16 cellular contexts compared by ENCODE assay signal in the genomic region with DNA sequence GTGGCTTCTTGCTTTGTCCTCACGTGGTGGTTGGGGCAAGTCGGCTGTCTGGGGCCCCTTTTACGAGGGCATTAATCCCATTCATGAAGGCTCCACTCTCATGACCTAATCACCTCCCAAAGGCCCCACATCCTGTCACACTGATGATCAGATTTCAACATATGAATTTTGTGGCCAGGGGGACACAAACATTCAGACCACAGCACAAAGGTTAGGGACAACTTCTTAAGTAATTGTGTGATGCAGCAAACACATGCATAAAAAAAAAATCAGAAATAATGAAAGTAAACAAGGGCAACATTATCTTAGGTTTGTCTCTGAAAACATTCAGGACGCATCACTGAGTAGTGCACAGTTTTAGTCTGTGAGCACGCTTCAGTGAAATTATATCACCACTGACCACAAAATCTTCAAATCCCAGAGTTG. TPM values are rescaled to one million over a fixed set of nuclear protein-coding genes. Genes with fewer than 3 reads are reported as not detected.
DNase-seq lines count a peak whose midpoint lies in the region; ATAC-seq and TF ChIP-seq lines count a peak whose summit lies in the region.
"Had no signal": no experiment of that assay in that cellular context is flagged by ENCODE, and none has a peak within 500 bp of the region (broad histone marks: within the 10 kb centered on the region; RNA-seq: fewer than 3 reads in every experiment).

No MANE protein-coding gene starts in this region.

- TF ChIP-seq POLR2A in breast epithelium (IDR thresholded peaks at IDR 0.05), result no peak

- intact Hi-C loops in breast epithelium (cut with DNase I; ENCODE audit: low total_unique reads), result no loop called here

- H3K4me3 ChIP-seq in breast epithelium, result no peak overlapping the region
- H3K4me3 ChIP-seq: hepatocyte, PC-9, thoracic aorta had no signal

- H3K9me3 ChIP-seq in breast epithelium, result no peaks in the 10 kb centered on the region
- H3K9me3 ChIP-seq: thoracic aorta had no signal

- H3K4me1 ChIP-seq in breast epithelium, result no peaks in the 10 kb centered on the region

- H3K27me3 ChIP-seq in breast epithelium, result no peaks in the 10 kb centered on the region
- H3K27me3 ChIP-seq: hepatocyte had no signal

- H3K27ac ChIP-seq in breast epithelium, result no peak overlapping the region
- H3K27ac ChIP-seq: hepatocyte, PC-9, thoracic aorta had no signal

- no peaks in the 10 kb centered on the region for H3K36me3 ChIP-seq in breast epithelium
- H3K36me3 ChIP-seq: thoracic aorta had no signal

- TF ChIP-seq CTCF in breast epithelium (IDR thresholded peaks at IDR 0.05), result no peak

- ATAC-seq in GM18508 (IDR thresholded peaks at IDR 0.05; ENCODE audit: insufficient read depth, unreplicated experiment) (peak; percentile 56), GM21423 (IDR thresholded peaks at IDR 0.05; ENCODE audit: unreplicated experiment) (peak; percentile 60), HG03103 (IDR thresholded peaks at IDR 0.05; ENCODE audit: low read depth, unreplicated experiment) (peak; percentile 75)

- DNase-seq in glomerular visceral epithelial cell (ENCODE audit: extremely low spot score) (peak; percentile 67), A172 (ENCODE audit: low spot score) (no peak), breast epithelium (ENCODE audit: low spot score in 2 of 2) (no peak), EL (no peak), NCI-H1436 (lab: John Stamatoyannopoulos, UW) (no peak)
- DNase-seq: CD4-positive, alpha-beta T cell; effector CD8-positive, alpha-beta T cell; HCEC 1CT; IMR-90; PC-9 had no signal

RNA-seq across cellular contexts. Expression of a gene that starts 54.2 kb away (rescaled TPM):
- 0.31 and 0.74 TPM in 2 replicates for total RNA-seq in A172 (2014; rRNA removed; shearing (Covaris generic))
- total RNA-seq in breast epithelium, result 10 to 100 TPM in 1 of 3 donors, 1 to 10 TPM in 2; 1.8 to 12.0 (median 2.9) TPM
- total RNA-seq: CD4-positive, alpha-beta T cell; pulmonary artery endothelial cell had no signal
